In genomic region chr2:15973446-15974202, GRCh38 we compare ENCODE assay signal across 19 cellular contexts.
DNase-seq lines count a peak whose midpoint lies in the region; TF ChIP-seq lines count a peak whose summit lies in the region.
"Had no signal": no experiment of that assay in that cellular context is flagged by ENCODE, and none has a peak within 500 bp of the region (broad histone marks: within the 10 kb centered on the region; RNA-seq: fewer than 3 reads in every experiment).

No MANE protein-coding gene starts in this region.

- no peak overlapping the region for H3K27ac ChIP-seq in MM.1S (ENCODE audit: low read length)
- H3K27ac ChIP-seq: epithelial cell of prostate, GM23248, heart right ventricle, skin epidermis, thyroid gland had no signal

- no peaks in the 10 kb centered on the region for H3F3A ChIP-seq in MM.1S (ENCODE audit: insufficient read depth, low read length)

- no peaks in the 10 kb centered on the region for H3K79me2 ChIP-seq in MM.1S (ENCODE audit: low read length)

- H2AFZ ChIP-seq in MM.1S (ENCODE audit: low read length), result no peak overlapping the region
- H2AFZ ChIP-seq: GM23248 had no signal

- no peaks in the 10 kb centered on the region for H3K9me3 ChIP-seq in MM.1S (replicated peaks; ENCODE audit: insufficient read depth, low read length)
- H3K9me3 ChIP-seq: heart right ventricle, thyroid gland had no signal

- no peak overlapping the region for H3K4me3 ChIP-seq in MM.1S (ENCODE audit: low read length)
- H3K4me3 ChIP-seq: GM23248, heart right ventricle, skin epidermis, thyroid gland had no signal

- no peak overlapping the region for H3K4me2 ChIP-seq in MM.1S (ENCODE audit: low read depth, low read length)

- TF ChIP-seq CTCF in MM.1S (IDR thresholded peaks at IDR 0.05; ENCODE audit: low read length), result no peak

- H3K9ac ChIP-seq in MM.1S (ENCODE audit: low read length), result no peak overlapping the region
- H3K9ac ChIP-seq: GM23248 had no signal

- H3K9me2 ChIP-seq in MM.1S (replicated peaks; ENCODE audit: insufficient read depth, low read length), result no peaks in the 10 kb centered on the region

- H3K36me3 ChIP-seq in MM.1S (replicated peaks; ENCODE audit: insufficient read depth, low read length), result no peaks in the 10 kb centered on the region
- H3K36me3 ChIP-seq: heart right ventricle, thyroid gland had no signal

- intact Hi-C loops in head of caudate nucleus (cut with DNase I), result no loop called here

- no peaks in the 10 kb centered on the region for H4K20me1 ChIP-seq in MM.1S (ENCODE audit: insufficient read depth, low read length)

- no peaks in the 10 kb centered on the region for H3K27me3 ChIP-seq in MM.1S (replicated peaks; ENCODE audit: insufficient read depth, low read length)
- H3K27me3 ChIP-seq: thyroid gland had no signal

- peak; percentile 43 for DNase-seq in stimulated activated CD4-positive, alpha-beta T cell treated with anti-CD3 and anti-CD28 coated beads, Interleukin-1b, Interleukin-23, amount 100 ng/mL, for 48 hours
- DNase-seq in stimulated activated CD4-positive, alpha-beta T cell treated with anti-CD3 and anti-CD28 coated beads, Interleukin-12 subunit alpha, Interleukin-12 subunit beta, amount 100 ng/mL, for 4 hours, result no peak
- DNase-seq in MM.1S (peak; percentile 9), left kidney (ENCODE audit: low read depth, low spot score) (peak; percentile 53), nucleus accumbens (lab: John Stamatoyannopoulos, UW) (no peak), D341Med (ENCODE audit: low spot score) (no peak), head of caudate nucleus (no peak)
- DNase-seq: activated CD4-positive, CD25-positive, alpha-beta regulatory T cell; GM23248; heart right ventricle; naive B cell; NCI-H1436; NCI-H446 treated with DMSO at 0.1 percent for 48 hours; PC-3; stimulated activated naive CD4-positive, alpha-beta T cell; T-helper 9 cell; thyroid gland had no signal

- H3K4me1 ChIP-seq in MM.1S (ENCODE audit: low read length), result no peaks in the 10 kb centered on the region
- H3K4me1 ChIP-seq: heart right ventricle, thyroid gland had no signal

Comparison
In these comparisons a context has a peak if more than half of its experiments do, and no peak if none do; other contexts are left out.
1. DNase-seq: peak in stimulated activated CD4-positive, alpha-beta T cell treated with anti-CD3 and anti-CD28 coated beads, Interleukin-1b, Interleukin-23, amount 100 ng/mL, for 48 hours (single experiment), MM.1S (single experiment) and left kidney (single experiment); none in stimulated activated CD4-positive, alpha-beta T cell treated with anti-CD3 and anti-CD28 coated beads, Interleukin-12 subunit alpha, Interleukin-12 subunit beta, amount 100 ng/mL, for 4 hours (single experiment), nucleus accumbens (0 of 56), D341Med (single experiment) and head of caudate nucleus (0 of 42).